ENCODE assay signal across 32 cellular contexts in the genomic region with DNA sequence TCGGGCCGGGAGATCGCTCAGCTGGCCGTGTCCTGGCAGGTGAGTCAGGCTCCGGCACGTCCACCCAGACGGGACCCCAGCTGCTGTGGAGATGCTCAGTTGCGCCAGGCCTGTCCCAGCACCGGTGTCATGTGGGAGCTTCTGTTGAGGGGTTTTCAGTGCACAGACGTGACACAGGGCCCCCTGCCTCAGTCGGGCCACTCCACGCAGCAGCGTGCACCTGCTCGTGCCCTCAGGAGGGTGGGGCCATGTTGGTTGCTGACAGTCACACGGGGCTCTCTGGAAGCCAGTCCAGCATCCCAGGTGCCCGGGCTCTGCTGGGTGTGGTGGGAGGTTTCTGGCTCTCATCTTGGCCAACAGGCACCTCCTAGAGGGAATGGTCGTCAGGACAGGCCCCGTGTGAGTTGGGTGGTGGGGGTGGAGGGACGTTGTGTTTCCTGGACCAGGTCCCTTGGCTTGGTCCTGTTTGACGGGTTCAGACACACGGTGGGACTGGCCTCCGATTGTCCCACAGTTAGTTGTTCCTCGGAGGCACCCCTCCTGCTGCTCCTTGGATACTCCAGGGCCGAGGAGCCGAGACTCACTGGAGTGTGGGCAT. TPM values are rescaled to one million over a fixed set of nuclear protein-coding genes. Genes with fewer than 3 reads are reported as not detected.
"Had no signal": no experiment of that assay in that cellular context is flagged by ENCODE, and none has a peak within 500 bp of the region (broad histone marks: within the 10 kb centered on the region; RNA-seq: fewer than 3 reads in every experiment).

No MANE protein-coding gene starts in this region.

- H3K27ac ChIP-seq: brain microvascular endothelial cell, coronary artery, epithelial cell of prostate, esophagus squamous epithelium, gastroesophageal sphincter, VCaP had no signal

- H3K27me3 ChIP-seq: brain microvascular endothelial cell, esophagus squamous epithelium, gastroesophageal sphincter had no signal

- DNase-seq: activated CD4-positive, alpha-beta memory T cell treated with anti-CD3 and anti-CD28 coated beads, Interleukin-2, amount 10 ng/mL, durations not matched to agents 7 days and 5 days; activated CD4-positive, alpha-beta T cell treated with anti-CD3 and anti-CD28 coated beads for 1 hour; activated CD4-positive, alpha-beta T cell treated with anti-CD3 and anti-CD28 coated beads for 4 hours; activated CD4-positive, alpha-beta T cell treated with anti-CD3 and anti-CD28 coated beads, Interleukin-2, amount 10 ng/mL, durations not matched to agents 7 days and 5 days; activated CD4-positive, alpha-beta T cell treated with anti-CD3 and anti-CD28 coated beads, Interleukin-2, amount 50 U/mL, for 4 hours; activated CD8-positive, alpha-beta memory T cell treated with anti-CD3 and anti-CD28 coated beads, Interleukin-2, amount 50 U/mL, for 48 hours; activated effector memory CD4-positive, alpha-beta T cell treated with Interleukin-2 at 50 U/mL for 16 hours; activated gamma-delta T cell treated with Interleukin-2 at 50 U/mL for 16 hours; activated naive CD4-positive, alpha-beta T cell treated with anti-CD3 and anti-CD28 coated beads, Interleukin-2, amount 50 U/mL, for 16 hours; activated naive CD4-positive, alpha-beta T cell treated with Interleukin-2 at 50 U/mL for 16 hours; activated T-cell treated with anti-CD3 and anti-CD28 coated beads, Interleukin-2, amount 50 U/mL, for 4 hours; amniotic stem cell; anterior cingulate cortex; brain microvascular endothelial cell; effector CD4-positive, alpha-beta T cell; effector memory CD8-positive, alpha-beta T cell; esophagus squamous epithelium; foreskin melanocyte; T-helper 2 cell had no signal

- FAIRE-seq: astrocyte, bronchial epithelial cell, endothelial cell of umbilical vein, TTC549 had no signal

- ATAC-seq: activated T-cell treated with anti-CD3 and anti-CD28 coated beads, Interleukin-2, amount 50 U/mL, for 4 hours; activated T-helper 17 cell treated with anti-CD3 and anti-CD28 coated beads, Interleukin-2, amount 50 U/mL, for 72 hours; effector memory CD8-positive, alpha-beta T cell; gastroesophageal sphincter; WTC11 had no signal

- H3K4me3 ChIP-seq: coronary artery, esophagus squamous epithelium, gastroesophageal sphincter had no signal

- H3K4me1 ChIP-seq: esophagus squamous epithelium, gastroesophageal sphincter had no signal

RNA-seq across cellular contexts. Expression of gene ATAD3C, which starts 41.2 kb away (rescaled TPM):
- total RNA-seq: cerebellum, endothelial cell of umbilical vein, glomerular endothelial cell had no signal
- polyA plus RNA-seq: fibroblast of lung had no signal
